In genomic region chr12:43599708-43600107, GRCh38 we compare ENCODE assay signal across 2 cellular contexts.
TF ChIP-seq lines count a peak whose summit lies in the region.

No MANE protein-coding gene starts in this region.

TF ChIP-seq in HepG2, 621 proteins besides CTCF, POLR2A, EP300 and RAD21:
- TF ChIP-seq ATRX (CRISPR knock-in tag; IDR thresholded peaks at IDR 0.05; ENCODE audit: borderline replicate concordance) (no peak), MAFK (conservative IDR thresholded peaks at IDR 0.05 in 1 of 2, IDR thresholded peaks at IDR 0.05 in 1 of 2; ENCODE audit: low read length in 2 of 2) (peak; percentile 90 to 96), MAFF (IDR thresholded peaks at IDR 0.05; ENCODE audit: low read depth, low read length) (peak; percentile 92), MED8 (CRISPR knock-in tag; IDR thresholded peaks at IDR 0.05; ENCODE audit: insufficient replicate concordance) (no peak)
TF ChIP-seq in HepG2: peak in this region for 2.

TF ChIP-seq in K562, 482 proteins besides CTCF, POLR2A, EP300 and RAD21:
- TF ChIP-seq MAFG (tag; conservative IDR thresholded peaks at IDR 0.05) (peak; percentile 47), TAL1 (IDR thresholded peaks at IDR 0.05) (no peak), GABPB1 (CRISPR knock-in tag; IDR thresholded peaks at IDR 0.05) (no peak), C11orf30 (IDR thresholded peaks at IDR 0.05; ENCODE audit: low read depth) (peak; percentile 56), MAFF (IDR thresholded peaks at IDR 0.05; ENCODE audit: low read length) (peak; percentile 76), ZNF316 (IDR thresholded peaks at IDR 0.05) (peak; percentile 72), MAFK (IDR thresholded peaks at IDR 0.05; ENCODE audit: low read length) (peak; percentile 78), SRSF3 (IDR thresholded peaks at IDR 0.05; ENCODE audit: insufficient read depth, low read length) (no peak)
